ENCODE assay signal across 1 cellular context in the genomic region with DNA sequence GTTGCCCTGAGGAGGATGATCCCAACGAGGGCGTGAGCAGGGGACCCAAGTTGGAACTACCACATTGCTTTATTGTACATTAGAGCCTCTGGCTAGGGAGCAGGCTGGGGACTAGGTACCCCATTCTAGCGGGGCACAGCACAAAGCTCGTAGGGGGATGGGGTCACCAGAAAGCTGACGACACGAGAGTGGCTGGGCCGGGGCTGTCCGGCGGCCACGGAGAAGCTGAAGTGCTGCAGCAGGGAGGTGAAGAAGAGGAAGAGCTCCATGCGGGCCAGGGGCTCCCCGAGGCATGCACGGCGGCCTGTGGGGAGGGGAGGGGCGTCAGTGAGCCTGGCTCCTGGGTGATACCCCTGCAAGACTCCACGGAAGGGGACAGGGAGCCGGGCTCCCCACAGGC. TPM values are rescaled to one million over a fixed set of nuclear protein-coding genes. Genes with fewer than 3 reads are reported as not detected.
"Had no signal": no experiment of that assay in that cellular context is flagged by ENCODE, and none has a peak within 500 bp of the region (broad histone marks: within the 10 kb centered on the region; RNA-seq: fewer than 3 reads in every experiment).

No MANE protein-coding gene starts in this region.

RNA-seq across cellular contexts. Expression of a gene that starts 9.5 kb away (rescaled TPM):
- total RNA-seq: thoracic aorta had no signal
